ENCODE assay signal across 15 cellular contexts in the genomic region with DNA sequence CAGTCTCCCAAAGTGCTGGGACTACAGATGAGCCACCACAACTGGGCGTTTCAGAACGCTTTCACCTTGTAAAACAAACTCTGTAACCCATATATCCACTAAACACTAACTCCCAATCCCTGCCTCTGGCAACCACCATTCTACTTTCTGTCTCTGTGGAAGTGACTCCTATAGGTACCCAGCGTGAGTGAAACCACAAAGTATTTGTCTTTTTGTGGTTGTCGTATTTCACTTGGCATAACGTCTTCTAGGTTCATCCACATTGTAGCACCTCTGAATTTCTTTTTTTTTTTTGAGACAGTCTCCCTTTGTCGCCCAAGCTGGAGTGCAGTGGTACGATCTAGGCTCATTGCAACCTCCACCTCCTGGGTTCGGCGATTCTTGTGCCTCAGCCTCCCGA. TPM values are rescaled to one million over a fixed set of nuclear protein-coding genes. Genes with fewer than 3 reads are reported as not detected.
DNase-seq lines count a peak whose midpoint lies in the region; ATAC-seq and TF ChIP-seq lines count a peak whose summit lies in the region.
"Had no signal": no experiment of that assay in that cellular context is flagged by ENCODE, and none has a peak within 500 bp of the region (broad histone marks: within the 10 kb centered on the region; RNA-seq: fewer than 3 reads in every experiment).

No MANE protein-coding gene starts in this region.

- H3K4me3 ChIP-seq in IMR-90 (ENCODE audit: insufficient read depth, low read depth, low read length), result no peak overlapping the region
- no peak overlapping the region for H3K4me3 ChIP-seq in suprapubic skin
- no peak overlapping the region for H3K4me3 ChIP-seq in prostate gland
- H3K4me3 ChIP-seq: A549, upper lobe of right lung had no signal

- peak overlapping the region; percentile 25; the same call in 1 of the 2 replicates for H3K23ac ChIP-seq in IMR-90 (ENCODE audit: low read depth, low read length)

- no peak overlapping the region for H3K18ac ChIP-seq in IMR-90 (ENCODE audit: low read depth, low read length)

- no peak for TF ChIP-seq CTCF in IMR-90 (conservative IDR thresholded peaks at IDR 0.05; ENCODE audit: low read depth, low read length)
- TF ChIP-seq CTCF in natural killer cell (IDR thresholded peaks at IDR 0.05), result no peak
- TF ChIP-seq CTCF in suprapubic skin (IDR thresholded peaks at IDR 0.05), result no peak
- TF ChIP-seq CTCF in prostate gland (IDR thresholded peaks at IDR 0.05), result no peak

- no peaks in the 10 kb centered on the region for H3K36me3 ChIP-seq in IMR-90 (ENCODE audit: control insufficient read depth, insufficient read depth, low read length)
- H3K36me3 ChIP-seq in suprapubic skin, result no peaks in the 10 kb centered on the region
- no peaks in the 10 kb centered on the region for H3K36me3 ChIP-seq in prostate gland
- H3K36me3 ChIP-seq: brain microvascular endothelial cell, upper lobe of right lung had no signal

- no peak overlapping the region for H3K56ac ChIP-seq in IMR-90 (ENCODE audit: extremely low read depth, insufficient read depth, low read length)

- BruUV-seq in IMR-90 (replicated peaks; lab: Mats Ljungman, UMichigan), result no TSS peak

- H3K27ac Mint-ChIP-seq in activated CD8-positive, alpha-beta T cell treated with anti-CD3 and anti-CD28 coated beads, Interleukin-2, amount 10 ng/mL, durations not matched to agents 7 days and 5 days, result no peak overlapping the region
- H3K27ac Mint-ChIP-seq in natural killer cell, result peak overlapping the region; percentile 67 to 82

- H3K79me1 ChIP-seq in IMR-90 (ENCODE audit: low read depth in 1 of 2, low read length in 2 of 2), result peaks cover under 1 to 90% of the 10 kb centered on the region in 2 experiments; a peak in 3 of 4 replicates

- no peaks in the 10 kb centered on the region for H3K9me3 Mint-ChIP-seq in activated CD8-positive, alpha-beta T cell treated with anti-CD3 and anti-CD28 coated beads, Interleukin-2, amount 10 ng/mL, durations not matched to agents 7 days and 5 days (ENCODE audit: insufficient read depth)
- H3K9me3 Mint-ChIP-seq in natural killer cell, result no peaks in the 10 kb centered on the region

- dilution Hi-C loops in IMR-90 (cut with HindIII; ENCODE audit: low sequenced_read_pairs, unreplicated experiment), result no loop called here

- peaks cover 40% of the 10 kb centered on the region for H3K4me1 ChIP-seq in IMR-90 (ENCODE audit: control insufficient read depth, insufficient read depth, low read length)
- H3K4me1 ChIP-seq in suprapubic skin, result peaks cover 98% of the 10 kb centered on the region
- H3K4me1 ChIP-seq in prostate gland (replicated peaks), result peaks cover 42% of the 10 kb centered on the region

- H3K4me2 ChIP-seq in IMR-90 (ENCODE audit: low read depth, low read length), result no peak overlapping the region
- H3K4me2 ChIP-seq: A549 had no signal

- no peak overlapping the region for H2BK5ac ChIP-seq in IMR-90 (ENCODE audit: low read depth, low read length, poor library complexity, severe bottlenecking)

- CTCF ChIA-PET in IMR-90 (lab: Yijun Ruan, JAX), result no interaction called here
- CTCF ChIA-PET in activated CD8-positive, alpha-beta T cell treated with anti-CD3 and anti-CD28 coated beads, Interleukin-2, amount 10 ng/mL, durations not matched to agents 7 days and 5 days (lab: Charles Lee), result interaction anchor here (1.8 kb wide), 1 partner anchor 16 kb away, joined by 4 read pairs; no protein-coding TSS in a partner anchor

- no peak for TF ChIP-seq RAD21 in IMR-90 (IDR thresholded peaks at IDR 0.05; ENCODE audit: low read length)

- peaks cover 61% of the 10 kb centered on the region for H3K9me1 ChIP-seq in IMR-90 (ENCODE audit: insufficient read depth, low read length)

- H3K9ac ChIP-seq in IMR-90 (ENCODE audit: low read depth, low read length), result no peak overlapping the region

- H2AK9ac ChIP-seq in IMR-90 (replicated peaks; ENCODE audit: low read depth, low read length, poor library complexity), result no peak overlapping the region

- TF ChIP-seq POLR2A in IMR-90 (IDR thresholded peaks at IDR 0.05; ENCODE audit: low read depth, low read length), result no peak
- TF ChIP-seq POLR2A in suprapubic skin (IDR thresholded peaks at IDR 0.05), result no peak
- no peak for TF ChIP-seq POLR2A in prostate gland (IDR thresholded peaks at IDR 0.05)

- no peak overlapping the region; the same call in 1 of the 2 replicates for H2AK5ac ChIP-seq in IMR-90 (ENCODE audit: low read depth, low read length)

- H2BK120ac ChIP-seq in IMR-90 (ENCODE audit: low read depth, low read length), result no peak overlapping the region

- intact Hi-C loops in IMR-90 (cut with micrococcal nuclease), result no loop called here
- intact Hi-C loops in natural killer cell (cut with micrococcal nuclease), result no loop called here
- intact Hi-C loops in prostate gland (cut with DNase I), result no loop called here

- H3K27me3 ChIP-seq in IMR-90 (ENCODE audit: control insufficient read depth, insufficient read depth, low read length) (no peaks in the 10 kb centered on the region), suprapubic skin (no peaks in the 10 kb centered on the region), prostate gland (replicated peaks; ENCODE audit: insufficient read depth) (no peaks in the 10 kb centered on the region)
- H3K27me3 ChIP-seq: brain microvascular endothelial cell, upper lobe of right lung had no signal

- H3K27me3 Mint-ChIP-seq in activated CD8-positive, alpha-beta T cell treated with anti-CD3 and anti-CD28 coated beads, Interleukin-2, amount 10 ng/mL, durations not matched to agents 7 days and 5 days (ENCODE audit: low read depth), result no peaks in the 10 kb centered on the region
- H3K27me3 Mint-ChIP-seq in natural killer cell (ENCODE audit: low read depth in 2 of 2), result no peaks in the 10 kb centered on the region

- H3K9me3 ChIP-seq in IMR-90 (ENCODE audit: control insufficient read depth, insufficient read depth, low read length) (no peaks in the 10 kb centered on the region), suprapubic skin (no peaks in the 10 kb centered on the region), prostate gland (no peaks in the 10 kb centered on the region)
- H3K9me3 ChIP-seq: A549, upper lobe of right lung had no signal

- H2BK20ac ChIP-seq in IMR-90 (ENCODE audit: low read depth, low read length), result no peak overlapping the region

- H2BK15ac ChIP-seq in IMR-90 (ENCODE audit: low read depth, low read length), result no peak overlapping the region

- H3K4me3 Mint-ChIP-seq in activated CD8-positive, alpha-beta T cell treated with anti-CD3 and anti-CD28 coated beads, Interleukin-2, amount 10 ng/mL, durations not matched to agents 7 days and 5 days, result no peak overlapping the region
- peak overlapping the region; percentile 54 for H3K4me3 Mint-ChIP-seq in natural killer cell

- peaks cover 94% of the 10 kb centered on the region for H3K4me1 Mint-ChIP-seq in activated CD8-positive, alpha-beta T cell treated with anti-CD3 and anti-CD28 coated beads, Interleukin-2, amount 10 ng/mL, durations not matched to agents 7 days and 5 days (ENCODE audit: low read depth)
- H3K4me1 Mint-ChIP-seq in natural killer cell, result peaks cover 89 to 95% of the 10 kb centered on the region in 2 donors

- H4K91ac ChIP-seq in IMR-90 (ENCODE audit: insufficient read depth, low read depth, low read length), result no peak overlapping the region

- H4K20me1 ChIP-seq in IMR-90 (ENCODE audit: insufficient read depth, low read length), result peaks cover 99% of the 10 kb centered on the region

- no peak overlapping the region for H2AFZ ChIP-seq in IMR-90 (replicated peaks; ENCODE audit: low read length, poor library complexity)

- no peak overlapping the region for H3K14ac ChIP-seq in IMR-90 (replicated peaks; ENCODE audit: low read depth, low read length)

- in situ Hi-C loops in IMR-90 (cut with MboI; ENCODE audit: low sequenced_read_pairs), result no loop called here

- 82% methylated on average over 3 of the region's 10 CpGs; no CpG with 5 or more reads in 1 of the 2 experiments for WGBS in IMR-90 (ENCODE audit: extremely low coverage in 2 of 2, insufficient read length in 1 of 2), 2 experiments
- 75% methylated on average over 10 of the region's 10 CpGs for WGBS in suprapubic skin
- 73% methylated on average over 10 of the region's 10 CpGs for WGBS in prostate gland

- no peak overlapping the region for H4K8ac ChIP-seq in IMR-90 (ENCODE audit: low read depth in 2 of 2, low read length in 2 of 2)

- POLR2A ChIA-PET in IMR-90 (lab: Charles Lee; ENCODE audit: unreplicated experiment), result no interaction called here
- POLR2A ChIA-PET in activated CD8-positive, alpha-beta T cell treated with anti-CD3 and anti-CD28 coated beads, Interleukin-2, amount 10 ng/mL, durations not matched to agents 7 days and 5 days (lab: Charles Lee), result interaction anchor here (0.7 kb wide), 1 partner anchor 91 kb away, joined by 3 read pairs; no protein-coding TSS in a partner anchor

- H3K27ac ChIP-seq in IMR-90 (ENCODE audit: insufficient read depth, low read length) (no peak overlapping the region), suprapubic skin (no peak overlapping the region), prostate gland (no peak overlapping the region)
- H3K27ac ChIP-seq: A549, brain microvascular endothelial cell, upper lobe of right lung had no signal

- no peak overlapping the region for H4K5ac ChIP-seq in IMR-90 (ENCODE audit: low read depth, low read length)

- ATAC-seq in IMR-90 (ENCODE audit: low read depth) (no peak), natural killer cell (no peak), HG03432 (IDR thresholded peaks at IDR 0.05; ENCODE audit: unreplicated experiment) (no peak)
- ATAC-seq in activated CD8-positive, alpha-beta T cell treated with anti-CD3 and anti-CD28 coated beads, Interleukin-2, amount 10 ng/mL, durations not matched to agents 7 days and 5 days, result peak; percentile 38
- ATAC-seq: A549, left lobe of liver, upper lobe of right lung had no signal

- no peak overlapping the region for H3K4ac ChIP-seq in IMR-90 (ENCODE audit: low read depth, low read length)

- no peak for TF ChIP-seq EP300 in suprapubic skin (IDR thresholded peaks at IDR 0.05)

- peak; percentile 43 for DNase-seq in NCI-H2107 treated with DMSO at 0.1 percent for 48 hours (lab: John Stamatoyannopoulos, UW; ENCODE audit: unreplicated experiment)
- DNase-seq in NCI-H2107 (lab: John Stamatoyannopoulos, UW), result no peak
- no peak for DNase-seq in IMR-90
- no peak for DNase-seq in activated CD8-positive, alpha-beta T cell treated with anti-CD3 and anti-CD28 coated beads, Interleukin-2, amount 10 ng/mL, durations not matched to agents 7 days and 5 days
- no peak for DNase-seq in natural killer cell
- DNase-seq in suprapubic skin (ENCODE audit: low spot score in 2 of 2), result no peak
- no peak for DNase-seq in prostate gland (ENCODE audit: low spot score)
- DNase-seq: brain microvascular endothelial cell, DMS53, NCI-H2081 treated with DMSO at 0.1 percent for 48 hours, upper lobe of right lung had no signal

- peaks cover 4% of the 10 kb centered on the region for H3K36me3 Mint-ChIP-seq in activated CD8-positive, alpha-beta T cell treated with anti-CD3 and anti-CD28 coated beads, Interleukin-2, amount 10 ng/mL, durations not matched to agents 7 days and 5 days (ENCODE audit: low read depth)
- no peaks in the 10 kb centered on the region for H3K36me3 Mint-ChIP-seq in natural killer cell

RNA-seq across cellular contexts. Expression of gene BRD4, which starts 44.8 kb away (rescaled TPM):
- total RNA-seq in IMR-90 (2012; rRNA removed) (7.0 and 7.2 TPM in 2 replicates), natural killer cell (100 to 1,000 TPM in 1 of 3 donors, 10 to 100 TPM in 2; 91.9 to 116 (median 98.3) TPM), suprapubic skin (100 to 1,000 TPM in 1 of 4 donors, 10 to 100 TPM in 3; 54.8 to 111 (median 68.3) TPM), prostate gland (10 to 100 TPM; 45.6 to 76.0 TPM)
- 19.9 and 21.1 TPM in 2 replicates for polyA plus RNA-seq in IMR-90 (2012; rRNA removed)
- 9.0 and 15.0 TPM in 2 replicates for polyA plus RNA-seq in IMR-90 (2012; cell fraction: cytosol; rRNA removed)
- polyA plus RNA-seq in IMR-90 (2012; cell fraction: nucleus; rRNA removed; ENCODE audit: low replicate concordance), result 29.5 and 41.2 TPM in 2 replicates
- total RNA-seq in activated CD8-positive, alpha-beta T cell treated with anti-CD3 and anti-CD28 coated beads, Interleukin-2, amount 10 ng/mL, durations not matched to agents 7 days and 5 days, result 100 to 1,000 TPM; 102 to 108 TPM

RNA-seq across cellular contexts. Expression of gene EPHX3, which starts 55.2 kb away (rescaled TPM):
- total RNA-seq in IMR-90 (2012; rRNA removed) (0.18 TPM in 1 of 2 replicates, not detected in the other), natural killer cell (not detected), suprapubic skin (10 to 100 TPM in 3 of 4 donors, 1 to 10 TPM in 1; 8.0 to 81.6 (median 47.5) TPM), prostate gland (1 to 10 TPM; 1.4 to 1.6 TPM)
- polyA plus RNA-seq in IMR-90 (2012; rRNA removed), result 0.12 and 0.16 TPM in 2 replicates
- polyA plus RNA-seq in IMR-90 (2012; cell fraction: cytosol; rRNA removed), result 0.08 and 0.09 TPM in 2 replicates
- polyA plus RNA-seq in IMR-90 (2012; cell fraction: nucleus; rRNA removed; ENCODE audit: low replicate concordance), result 0.78 and 1.2 TPM in 2 replicates
- total RNA-seq in activated CD8-positive, alpha-beta T cell treated with anti-CD3 and anti-CD28 coated beads, Interleukin-2, amount 10 ng/mL, durations not matched to agents 7 days and 5 days, result under 1 TPM; 0.21 to 0.29 TPM
- total RNA-seq: skeletal muscle tissue had no signal
